ENCODE assay signal across 8 cellular contexts in the genomic region with DNA sequence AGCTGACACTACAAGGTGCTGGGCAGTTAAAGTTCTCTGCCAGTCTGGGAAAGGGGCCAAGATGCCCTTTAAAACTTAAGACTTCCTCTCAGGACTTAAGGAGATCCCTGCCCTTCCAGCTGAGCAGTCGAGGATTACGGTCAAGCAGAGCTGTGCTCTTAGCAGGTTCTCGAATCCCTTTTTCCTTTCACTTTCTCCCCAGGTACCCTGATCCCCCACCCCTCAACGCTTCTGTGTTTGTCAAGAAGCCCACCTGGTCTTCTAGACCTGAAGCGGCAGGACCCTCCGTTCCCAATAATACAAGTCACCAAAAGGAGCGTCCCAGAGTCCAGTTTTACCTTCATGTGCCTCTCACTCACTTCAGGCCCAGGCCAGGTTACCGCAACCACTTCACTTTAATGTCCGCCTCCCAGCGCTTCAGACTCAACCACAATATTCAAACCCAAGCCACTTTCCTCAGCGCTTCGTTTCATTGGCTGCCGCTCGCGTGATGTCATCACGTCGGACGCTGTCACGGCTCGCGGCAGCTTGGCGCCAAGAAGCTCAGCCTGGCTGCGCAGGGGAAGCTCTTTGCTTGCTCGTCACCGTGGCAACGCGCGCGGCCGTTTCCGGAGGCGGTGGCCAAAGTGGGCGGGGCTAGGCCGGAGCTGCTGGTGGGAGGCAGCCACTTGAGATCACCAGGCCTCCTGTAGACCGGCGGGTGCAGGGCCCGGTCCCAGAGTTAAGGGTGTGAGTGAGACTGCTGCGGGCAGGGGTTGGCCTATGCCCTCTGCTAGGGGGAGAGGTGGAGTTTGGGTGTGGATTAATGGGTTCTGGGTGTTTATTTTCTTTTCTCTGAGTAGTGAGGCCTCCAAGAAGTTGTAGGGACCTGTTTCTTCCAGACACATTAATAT. TPM values are rescaled to one million over a fixed set of nuclear protein-coding genes. Genes with fewer than 3 reads are reported as not detected.
DNase-seq lines count a peak whose midpoint lies in the region; ATAC-seq, FAIRE-seq and TF ChIP-seq lines count a peak whose summit lies in the region.

A gene (minus strand): TSS at position 431 of the 893 bp plus-strand sequence. CDS start 10,209 bp downstream, outside the sequence.
A gene with protein sequence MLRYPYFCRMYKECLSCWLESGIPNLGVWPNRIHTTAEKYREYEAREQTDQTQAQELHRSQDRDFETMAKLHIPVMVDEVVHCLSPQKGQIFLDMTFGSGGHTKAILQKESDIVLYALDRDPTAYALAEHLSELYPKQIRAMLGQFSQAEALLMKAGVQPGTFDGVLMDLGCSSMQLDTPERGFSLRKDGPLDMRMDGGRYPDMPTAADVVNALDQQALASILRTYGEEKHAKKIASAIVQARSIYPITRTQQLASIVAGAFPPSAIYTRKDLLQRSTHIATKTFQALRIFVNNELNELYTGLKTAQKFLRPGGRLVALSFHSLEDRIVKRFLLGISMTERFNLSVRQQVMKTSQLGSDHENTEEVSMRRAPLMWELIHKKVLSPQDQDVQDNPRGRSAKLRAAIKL (plus strand): TSS at position 663 of the 893 bp plus-strand sequence. CDS start 4,947 bp downstream, outside the sequence.

- no peaks in the 10 kb centered on the region for H3K9me3 ChIP-seq in kidney (ENCODE audit: control insufficient read depth in 1 of 2, low read length in 2 of 2)

- DNase-seq in AG10803 (ENCODE audit: low read depth): peak; percentile 99
- peak; percentile 97 for DNase-seq in NCI-H460 (ENCODE audit: extremely low read depth, low read depth)
- DNase-seq in activated CD4-positive, CD25-positive, alpha-beta regulatory T cell treated with anti-CD3 and anti-CD28 coated beads, Interleukin-2, amount 50 U/mL, for 72 hours: peak; percentile 99
- peak; percentile 95 for DNase-seq in cerebellum (ENCODE audit: low spot score)
- peak; percentile 100 for DNase-seq in kidney
- peak; percentile 98 for DNase-seq in stimulated activated CD4-positive, alpha-beta T cell treated with anti-CD3 and anti-CD28 coated beads, Interleukin-15, amount 100 ng/mL, for 24 hours

- TF ChIP-seq CTCF in AG10803 (conservative IDR thresholded peaks at IDR 0.05; ENCODE audit: low read length) (no peak), kidney (IDR thresholded peaks at IDR 0.05; ENCODE audit: borderline replicate concordance, extremely low read depth, insufficient read depth) (no peak)

- peak within 1 kb of the TSS; percentile 89 to 97 for H3K9ac ChIP-seq in kidney (ENCODE audit: low read length in 2 of 2)

- peaks cover 5 to 14% of the 10 kb centered on the region in 2 donors for H3K4me1 ChIP-seq in kidney (ENCODE audit: control insufficient read depth in 1 of 2, insufficient read depth in 1 of 2, low read depth in 1 of 2, low read length in 2 of 2)

- H3K36me3 ChIP-seq in kidney (ENCODE audit: control insufficient read depth in 1 of 2, insufficient read depth in 2 of 2, low read length in 2 of 2): no peaks in the 10 kb centered on the region

- intact Hi-C loops in kidney (cut with DNase I): no loop called here

- ATAC-seq in GM19043 (IDR thresholded peaks at IDR 0.05; ENCODE audit: low read depth, unreplicated experiment) (peak; percentile 90), HG03378 (IDR thresholded peaks at IDR 0.05; ENCODE audit: unreplicated experiment) (peak; percentile 96)

- peak; percentile 98 for FAIRE-seq in kidney (lab: Jason Lieb, UNC)

- peak within 1 kb of the TSS; percentile 82 to 88 for H3K27ac ChIP-seq in kidney (ENCODE audit: low read depth in 2 of 2, low read length in 2 of 2)

- H3K4me3 ChIP-seq in AG10803 (ENCODE audit: low read length): peak within 1 kb of the TSS; percentile 86
- peak within 1 kb of the TSS; percentile 91 to 95 for H3K4me3 ChIP-seq in kidney (ENCODE audit: low read length in 2 of 2)

RNA-seq across cellular contexts. Expression of the first gene that starts in this region (rescaled TPM):
- 35.0 and 35.1 TPM in 2 replicates for total RNA-seq in NCI-H460 (2014; rRNA removed; shearing (Covaris generic))
- 17.3 and 18.9 TPM in 2 replicates for polyA plus RNA-seq in NCI-H460 (2014; cell fraction: nucleus; rRNA removed)
- 15.0 TPM for total RNA-seq in cerebellum
- 0.50 TPM for total RNA-seq in kidney
- 0.39 TPM for polyA plus RNA-seq in kidney (ENCODE audit: insufficient read depth, low read depth, low replicate concordance)

RNA-seq across cellular contexts. Expression of the second gene that starts in this region (rescaled TPM):
- 20.6 and 26.8 TPM in 2 replicates for total RNA-seq in NCI-H460 (2014; rRNA removed; shearing (Covaris generic))
- 12.1 and 13.3 TPM in 2 replicates for polyA plus RNA-seq in NCI-H460 (2014; cell fraction: nucleus; rRNA removed)
- 25.8 TPM for total RNA-seq in cerebellum
- total RNA-seq in kidney: 14.7 TPM
- 6.4 TPM for polyA plus RNA-seq in kidney (ENCODE audit: insufficient read depth, low read depth, low replicate concordance)

Comparison
In these comparisons a context has a peak if more than half of its experiments do, and no peak if none do; other contexts are left out.
1. Peak in every context shown above with its lines: DNase-seq, ATAC-seq, H3K4me3 ChIP-seq and H3K27ac ChIP-seq.
2. RNA of the first gene that starts in this region (total RNA-seq): 35.0 to 35.1 TPM in NCI-H460 and 15.0 TPM in cerebellum (single experiment); 0.50 TPM in kidney (single experiment); every median in the first group is over 10 times any median in the second.